In the genomic region with DNA sequence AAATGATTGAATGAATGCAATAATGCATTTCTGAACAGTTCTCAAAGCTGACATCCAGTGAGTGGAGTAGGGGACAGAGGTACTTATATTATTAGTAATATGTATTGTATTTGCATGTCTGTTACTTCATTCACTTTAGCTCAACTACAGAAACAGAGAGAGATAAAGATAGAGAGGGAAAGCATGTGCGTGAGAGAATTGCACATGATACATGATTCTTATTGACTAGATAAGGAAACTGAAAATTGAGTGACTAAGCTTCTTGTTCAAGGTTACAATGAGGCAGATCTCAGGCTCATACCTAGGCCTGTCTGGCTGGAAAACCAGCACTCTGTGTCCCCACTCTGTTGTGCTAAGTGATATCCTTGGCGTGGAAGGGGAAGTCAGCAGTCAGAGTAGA, we compare ENCODE assay signal across 15 cellular contexts.
A peak's percentile ranks its signal among the peaks of the same experiment; 100 is the strongest.
DNase-seq lines count a peak whose midpoint lies in the region; ATAC-seq and TF ChIP-seq lines count a peak whose summit lies in the region.
"Had no signal": no experiment of that assay in that cellular context is flagged by ENCODE, and none has a peak within 500 bp of the region (broad histone marks: within the 10 kb centered on the region; RNA-seq: fewer than 3 reads in every experiment).

No MANE protein-coding gene starts in this region.

- H3K27ac ChIP-seq in right cardiac atrium (ENCODE audit: low read length) (no peak overlapping the region), left ventricle myocardium inferior (replicated peaks) (no peak overlapping the region), GM23338 (ENCODE audit: low read depth) (no peak overlapping the region), testis (peak overlapping the region in 1 of 2 donors; percentile 36)
- H3K27ac ChIP-seq: hepatocyte, left lung had no signal

- no peaks in the 10 kb centered on the region; the same call in 2 of the 3 replicates for H3K9me3 Mint-ChIP-seq in GM23338

- H3K4me3 ChIP-seq in right cardiac atrium (ENCODE audit: low read length) (no peak overlapping the region), left ventricle myocardium inferior (no peak overlapping the region), GM23338 (no peak overlapping the region), testis (no peak overlapping the region)
- H3K4me3 ChIP-seq: hepatocyte, left lung had no signal

- H3K36me3 ChIP-seq in left ventricle myocardium inferior (no peaks in the 10 kb centered on the region), GM23338 (ENCODE audit: insufficient read depth) (no peaks in the 10 kb centered on the region), testis (ENCODE audit: low read depth, missing control alignments) (no peaks in the 10 kb centered on the region)
- H3K36me3 ChIP-seq: left lung had no signal

- intact Hi-C loops in right cardiac atrium (cut with DNase I) (no loop called here), left ventricle myocardium inferior (cut with micrococcal nuclease) (no loop called here), testis (cut with DNase I; ENCODE audit: low total_unique reads) (no loop called here)

- no peaks in the 10 kb centered on the region for H4K20me1 ChIP-seq in GM23338 (replicated peaks; ENCODE audit: insufficient read depth)

- DNase-seq in right cardiac atrium = no peak
- no peak for DNase-seq in left ventricle myocardium inferior
- DNase-seq in GM23338 (ENCODE audit: low spot score) = no peak
- DNase-seq in testis = peak; percentile 23
- no peak for DNase-seq in cerebellar nuclear complex (lab: John Stamatoyannopoulos, UW)
- no peak for DNase-seq in Kasumi-1 (lab: John Stamatoyannopoulos, UW)
- no peak for DNase-seq in NCI-H146 treated with DMSO at 0.1 percent for 48 hours (lab: John Stamatoyannopoulos, UW; ENCODE audit: unreplicated experiment)
- DNase-seq: ACHN; activated CD8-positive, alpha-beta memory T cell treated with anti-CD3 and anti-CD28 coated beads, Interleukin-2, amount 10 ng/mL, durations not matched to agents 7 days and 5 days; left lung; NCI-H1048; NK-92 treated with Interleukin-12 subunit alpha and Interleukin-12 subunit beta, amount 100 ng/mL, for 24 hours had no signal

- H3K4me2 ChIP-seq in GM23338 = no peak overlapping the region
- H3K4me2 ChIP-seq: hepatocyte had no signal

- H3K27me3 Mint-ChIP-seq in GM23338 (ENCODE audit: insufficient read depth, low read depth, poor library complexity) = peaks cover 2% of the 10 kb centered on the region
- H3K27me3 Mint-ChIP-seq: activated CD8-positive, alpha-beta memory T cell treated with anti-CD3 and anti-CD28 coated beads, Interleukin-2, amount 10 ng/mL, durations not matched to agents 7 days and 5 days; natural killer cell treated with Interleukin-12 subunit alpha and Interleukin-12 subunit beta and Interleukin-15 and Interleukin-18, amount 100 ng/mL, for 72 hours had no signal

- WGBS in right cardiac atrium = 69% methylated on average over 2 of the region's 2 CpGs
- WGBS in testis, 2 donors = 21 to 27% methylated on average over 2 of the region's 2 CpGs

- H3K27ac Mint-ChIP-seq in GM23338 = no peak overlapping the region
- H3K27ac Mint-ChIP-seq: activated CD8-positive, alpha-beta memory T cell treated with anti-CD3 and anti-CD28 coated beads, Interleukin-2, amount 10 ng/mL, durations not matched to agents 7 days and 5 days; natural killer cell treated with Interleukin-12 subunit alpha and Interleukin-12 subunit beta and Interleukin-15 and Interleukin-18, amount 100 ng/mL, for 72 hours had no signal

- H3K9me3 ChIP-seq in right cardiac atrium (ENCODE audit: control insufficient read depth, low read length) (no peaks in the 10 kb centered on the region), left ventricle myocardium inferior (replicated peaks) (peaks cover 12% of the 10 kb centered on the region), testis (no peaks in the 10 kb centered on the region)
- H3K9me3 ChIP-seq: left lung had no signal

- H3K36me3 Mint-ChIP-seq in GM23338 (ENCODE audit: low read depth) = no peaks in the 10 kb centered on the region
- H3K36me3 Mint-ChIP-seq: activated CD8-positive, alpha-beta memory T cell treated with anti-CD3 and anti-CD28 coated beads, Interleukin-2, amount 10 ng/mL, durations not matched to agents 7 days and 5 days; natural killer cell treated with Interleukin-12 subunit alpha and Interleukin-12 subunit beta and Interleukin-15 and Interleukin-18, amount 100 ng/mL, for 72 hours had no signal

- peak; percentile 40 to 58 for ATAC-seq in right cardiac atrium
- ATAC-seq in GM23338 = no peak
- ATAC-seq in HG03280 (IDR thresholded peaks at IDR 0.05; ENCODE audit: unreplicated experiment) = peak; percentile 94
- ATAC-seq: activated CD8-positive, alpha-beta memory T cell treated with anti-CD3 and anti-CD28 coated beads, Interleukin-2, amount 10 ng/mL, durations not matched to agents 7 days and 5 days; left lung; natural killer cell treated with Interleukin-12 subunit alpha and Interleukin-12 subunit beta and Interleukin-15 and Interleukin-18, amount 100 ng/mL, for 72 hours had no signal

- H3K79me2 ChIP-seq in GM23338 (replicated peaks; ENCODE audit: insufficient read depth) = no peaks in the 10 kb centered on the region
- H3K79me2 ChIP-seq: hepatocyte had no signal

- TF ChIP-seq CTCF in left ventricle myocardium inferior (IDR thresholded peaks at IDR 0.05; ENCODE audit: borderline replicate concordance) = no peak
- TF ChIP-seq CTCF in GM23338 (conservative IDR thresholded peaks at IDR 0.05; ENCODE audit: low read depth in 2 of 2) = no peak
- TF ChIP-seq CTCF in testis (IDR thresholded peaks at IDR 0.05) = no peak

- H3K4me1 ChIP-seq in right cardiac atrium (ENCODE audit: control insufficient read depth, insufficient read depth, low read length) = no peaks in the 10 kb centered on the region
- H3K4me1 ChIP-seq in left ventricle myocardium inferior = no peaks in the 10 kb centered on the region
- no peaks in the 10 kb centered on the region; the same call in 1 of the 2 replicates for H3K4me1 ChIP-seq in GM23338 (ENCODE audit: insufficient read depth)
- H3K4me1 ChIP-seq in testis = peaks cover 4% of the 10 kb centered on the region
- H3K4me1 ChIP-seq: left lung had no signal

- H2AFZ ChIP-seq in GM23338 = 0 out of 2 replicates have a peak overlapping the region, but pooled peaks have one; percentile 18
- H2AFZ ChIP-seq: hepatocyte had no signal

- H3K27me3 ChIP-seq in right cardiac atrium (ENCODE audit: control insufficient read depth, insufficient read depth) (no peaks in the 10 kb centered on the region), left ventricle myocardium inferior (ENCODE audit: low read depth) (no peaks in the 10 kb centered on the region), GM23338 (ENCODE audit: insufficient read depth) (no peaks in the 10 kb centered on the region), testis (no peaks in the 10 kb centered on the region)

- no peak overlapping the region for H3K4me3 Mint-ChIP-seq in GM23338
- H3K4me3 Mint-ChIP-seq: activated CD8-positive, alpha-beta memory T cell treated with anti-CD3 and anti-CD28 coated beads, Interleukin-2, amount 10 ng/mL, durations not matched to agents 7 days and 5 days; natural killer cell treated with Interleukin-12 subunit alpha and Interleukin-12 subunit beta and Interleukin-15 and Interleukin-18, amount 100 ng/mL, for 72 hours had no signal

- H3K9me2 ChIP-seq in GM23338 (ENCODE audit: insufficient read depth) = no peaks in the 10 kb centered on the region; the same call in 1 of the 2 replicates

- H3F3A ChIP-seq in GM23338 (replicated peaks; ENCODE audit: low read depth) = no peaks in the 10 kb centered on the region

- TF ChIP-seq POLR2A in testis (IDR thresholded peaks at IDR 0.05) = no peak

- H3K4me1 Mint-ChIP-seq in GM23338 = no peaks in the 10 kb centered on the region
- H3K4me1 Mint-ChIP-seq: activated CD8-positive, alpha-beta memory T cell treated with anti-CD3 and anti-CD28 coated beads, Interleukin-2, amount 10 ng/mL, durations not matched to agents 7 days and 5 days had no signal

TF ChIP-seq in GM23338, 12 proteins besides CTCF, POLR2A, EP300 and RAD21 (continues in another document):
- no peak for TF ChIP-seq JUNB (IDR thresholded peaks at IDR 0.05; ENCODE audit: unreplicated experiment)
